In the genomic region with DNA sequence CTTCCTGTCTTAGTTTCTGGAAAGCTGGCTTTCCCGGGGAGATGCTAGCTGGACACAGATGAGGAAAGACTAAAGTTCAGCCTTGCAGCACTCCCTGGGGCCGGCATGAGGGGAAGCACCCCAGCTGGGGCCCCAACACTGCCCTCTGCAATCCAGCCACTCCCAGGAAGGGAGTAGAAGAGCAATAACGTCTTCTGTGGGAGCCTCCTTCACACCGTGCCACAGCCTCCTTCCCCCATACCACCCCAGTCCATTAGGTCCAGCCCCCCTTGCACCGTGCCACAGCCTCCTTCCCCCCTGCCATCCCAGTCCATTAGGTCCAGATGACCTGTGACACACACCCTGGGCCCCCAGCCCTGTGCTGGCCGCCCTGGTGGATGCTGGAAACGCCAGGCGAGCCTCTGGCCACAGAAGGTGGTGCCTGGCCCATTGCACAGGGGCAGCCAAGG, we compare ENCODE assay signal across 11 cellular contexts. TPM values are rescaled to one million over a fixed set of nuclear protein-coding genes. Genes with fewer than 3 reads are reported as not detected.
A peak's percentile ranks its signal among the peaks of the same experiment; 100 is the strongest.
DNase-seq lines count a peak whose midpoint lies in the region; ATAC-seq and TF ChIP-seq lines count a peak whose summit lies in the region.
"Had no signal": no experiment of that assay in that cellular context is flagged by ENCODE, and none has a peak within 500 bp of the region (broad histone marks: within the 10 kb centered on the region; RNA-seq: fewer than 3 reads in every experiment).

No MANE protein-coding gene starts in this region.

- no peak overlapping the region for H3K4me3 ChIP-seq in CD4-positive, alpha-beta memory T cell (ENCODE audit: low read length in 2 of 2)
- no peak overlapping the region for H3K4me3 ChIP-seq in transverse colon
- H3K4me3 ChIP-seq: suprapubic skin had no signal

- H3K4me3 Mint-ChIP-seq in CD4-positive, alpha-beta memory T cell = peak overlapping the region in 4 of 8 donors; percentile 15 to 66 (median 50)
- peak overlapping the region; percentile 31 for H3K4me3 Mint-ChIP-seq in activated T-helper 17 cell treated with anti-CD3 and anti-CD28 coated beads, Interleukin-2, amount 50 U/mL, for 72 hours
- peak overlapping the region; percentile 76 for H3K4me3 Mint-ChIP-seq in natural killer cell

- H3K36me3 ChIP-seq in CD4-positive, alpha-beta memory T cell (ENCODE audit: insufficient read depth, low read length) = no peaks in the 10 kb centered on the region
- H3K36me3 ChIP-seq in transverse colon = no peaks in the 10 kb centered on the region
- H3K36me3 ChIP-seq: suprapubic skin had no signal

- no peaks in the 10 kb centered on the region for H3K9me3 Mint-ChIP-seq in CD4-positive, alpha-beta memory T cell
- H3K9me3 Mint-ChIP-seq in activated T-helper 17 cell treated with anti-CD3 and anti-CD28 coated beads, Interleukin-2, amount 50 U/mL, for 72 hours = no peaks in the 10 kb centered on the region
- H3K9me3 Mint-ChIP-seq in natural killer cell = no peaks in the 10 kb centered on the region
- H3K9me3 Mint-ChIP-seq: activated T-helper 1 cell treated with anti-CD3 and anti-CD28 coated beads, Interleukin-12 subunit alpha, Interleukin-12 subunit beta, Interleukin-2, Interleukin-4 antibody, amounts not matched to agents 30 ng/mL and 10 ng/mL and 1 ng/mL, durations not matched to agents 14 hours and 24 hours and 36 hours; memory B cell had no signal

- POLR2A ChIA-PET in CD4-positive, alpha-beta memory T cell (lab: Charles Lee; ENCODE audit: partially characterized antibody) = interaction anchor here (0.8 to 4.5 kb wide), 8 partner anchors 20 to 175 kb away, joined by 3 to 61 read pairs (median 7); a partner anchor contains a TSS

- no peaks in the 10 kb centered on the region for H3K36me3 Mint-ChIP-seq in CD4-positive, alpha-beta memory T cell
- no peaks in the 10 kb centered on the region for H3K36me3 Mint-ChIP-seq in activated T-helper 17 cell treated with anti-CD3 and anti-CD28 coated beads, Interleukin-2, amount 50 U/mL, for 72 hours (ENCODE audit: low read depth)
- no peaks in the 10 kb centered on the region for H3K36me3 Mint-ChIP-seq in natural killer cell
- H3K36me3 Mint-ChIP-seq: memory B cell had no signal

- 36% methylated on average over 8 of the region's 8 CpGs; no CpG with 5 or more reads in 1 of the 2 donors for WGBS in transverse colon (ENCODE audit: low coverage in 1 of 2), 2 donors

- peaks cover 9 to 20% (median 18%) of the 10 kb centered on the region in 4 donors for H3K4me1 Mint-ChIP-seq in CD4-positive, alpha-beta memory T cell
- peaks cover 10% of the 10 kb centered on the region for H3K4me1 Mint-ChIP-seq in activated T-helper 17 cell treated with anti-CD3 and anti-CD28 coated beads, Interleukin-2, amount 50 U/mL, for 72 hours
- peaks cover 25 to 33% of the 10 kb centered on the region in 2 donors for H3K4me1 Mint-ChIP-seq in natural killer cell

- no peak for DNase-seq in CD4-positive, alpha-beta memory T cell
- DNase-seq in natural killer cell (no peak), NCI-H345 (lab: John Stamatoyannopoulos, UW) (no peak), transverse colon (no peak), COR-L47 (lab: John Stamatoyannopoulos, UW) (no peak)

- H3K27me3 ChIP-seq in CD4-positive, alpha-beta memory T cell (ENCODE audit: insufficient read depth, low read length) = no peaks in the 10 kb centered on the region
- H3K27me3 ChIP-seq in transverse colon = peaks cover 13% of the 10 kb centered on the region

- TF ChIP-seq CTCF in natural killer cell (IDR thresholded peaks at IDR 0.05) (no peak), transverse colon (IDR thresholded peaks at IDR 0.05) (no peak)

- in situ Hi-C loops in transverse colon (cut with MboI; ENCODE audit: low pct_ligation_motif_present in 1 of 4, low pct_unique_long_range_greater_than_20kb in 1 of 4, low sequenced_read_pairs in 3 of 4) = loop anchor here in 3 of 4 donors (5.0 to 10.0 kb wide), 3 partner anchors 165 to 232 kb away; no protein-coding TSS in a partner anchor

- CTCF ChIA-PET in CD4-positive, alpha-beta memory T cell (lab: Charles Lee; ENCODE audit: partially characterized antibody) = interaction anchor here (0.7 to 23.6 kb wide), 27 partner anchors 7 to 544 kb away, joined by 3 to 1298 read pairs (median 5); a partner anchor contains a TSS

- no peak for TF ChIP-seq EP300 in transverse colon (IDR thresholded peaks at IDR 0.05; ENCODE audit: low read depth)

- TF ChIP-seq POLR2A in transverse colon (IDR thresholded peaks at IDR 0.05) = no peak

- peak; percentile 7 for ATAC-seq in HG02852 (IDR thresholded peaks at IDR 0.05; ENCODE audit: unreplicated experiment)
- peak; percentile 6 for ATAC-seq in activated T-helper 17 cell treated with anti-CD3 and anti-CD28 coated beads, Interleukin-2, amount 50 U/mL, for 72 hours (replicated peaks)
- peak in 1 of 3 donors; percentile 17 for ATAC-seq in natural killer cell
- ATAC-seq in GM18870 (IDR thresholded peaks at IDR 0.05; ENCODE audit: unreplicated experiment) = no peak

- peaks cover 17% of the 10 kb centered on the region for H3K4me1 ChIP-seq in CD4-positive, alpha-beta memory T cell (ENCODE audit: insufficient read depth, low read length)
- peaks cover 0 to 12% (median 0%) of the 10 kb centered on the region in 4 donors for H3K4me1 ChIP-seq in transverse colon

- peak overlapping the region in 6 of 7 donors; percentile 4 to 94 (median 42) for H3K27ac Mint-ChIP-seq in CD4-positive, alpha-beta memory T cell
- no peak overlapping the region for H3K27ac Mint-ChIP-seq in activated T-helper 17 cell treated with anti-CD3 and anti-CD28 coated beads, Interleukin-2, amount 50 U/mL, for 72 hours
- peak overlapping the region; percentile 59 to 70 for H3K27ac Mint-ChIP-seq in natural killer cell
- H3K27ac Mint-ChIP-seq: memory B cell had no signal

- intact Hi-C loops in CD4-positive, alpha-beta memory T cell (cut with micrococcal nuclease) = loop anchor here (5.0 kb wide), 1 partner anchor 150 kb away; a partner anchor contains a TSS
- intact Hi-C loops in natural killer cell (cut with micrococcal nuclease) (no loop called here), transverse colon (cut with DNase I; ENCODE audit: low total_unique reads) (loop anchor here (2.0 kb wide), 1 partner anchor 166 kb away; no protein-coding TSS in a partner anchor)

- no peaks in the 10 kb centered on the region for H3K9me3 ChIP-seq in CD4-positive, alpha-beta memory T cell (ENCODE audit: control insufficient read depth in 1 of 2, low read length in 2 of 2)
- H3K9me3 ChIP-seq in transverse colon = no peaks in the 10 kb centered on the region
- H3K9me3 ChIP-seq: suprapubic skin had no signal

- H3K27me3 Mint-ChIP-seq in CD4-positive, alpha-beta memory T cell = peaks cover 5 to 7% of the 10 kb centered on the region in 2 donors
- peaks cover 12% of the 10 kb centered on the region for H3K27me3 Mint-ChIP-seq in activated T-helper 17 cell treated with anti-CD3 and anti-CD28 coated beads, Interleukin-2, amount 50 U/mL, for 72 hours
- peaks cover 22 to 39% of the 10 kb centered on the region in 2 donors for H3K27me3 Mint-ChIP-seq in natural killer cell (ENCODE audit: low read depth in 2 of 2)

- H3K27ac ChIP-seq in CD4-positive, alpha-beta memory T cell (ENCODE audit: low read depth, low read length) = peak overlapping the region; percentile 16
- no peak overlapping the region for H3K27ac ChIP-seq in transverse colon
- H3K27ac ChIP-seq: suprapubic skin had no signal

RNA-seq across cellular contexts. Expression of a gene that starts 44.1 kb away (rescaled TPM):
- 1 to 10 TPM; 8.0 to 8.5 TPM for total RNA-seq in CD4-positive, alpha-beta memory T cell
- polyA plus RNA-seq in CD4-positive, alpha-beta memory T cell = under 1 TPM; 0.30 to 0.85 TPM
- 1 to 10 TPM in 1 of 2 donors, under 1 TPM in 1; 0.40 to 2.0 TPM for total RNA-seq in activated T-helper 17 cell treated with anti-CD3 and anti-CD28 coated beads, Interleukin-2, amount 50 U/mL, for 72 hours
- total RNA-seq in natural killer cell (10 to 100 TPM; 10.3 to 14.7 (median 13.7) TPM), transverse colon (10 to 100 TPM in 1 of 4 donors, 1 to 10 TPM in 3; 5.0 to 11.2 (median 7.9) TPM)
